Comparison of ENCODE assay signal across 8 cellular contexts in genomic region chr4:168859888-168860694, GRCh38.
DNase-seq lines count a peak whose midpoint lies in the region; ATAC-seq, FAIRE-seq and TF ChIP-seq lines count a peak whose summit lies in the region.

No MANE protein-coding gene starts in this region.

- ATAC-seq in HG02938 (IDR thresholded peaks at IDR 0.05; ENCODE audit: unreplicated experiment) (peak; percentile 95), omental fat pad (ENCODE audit: low FRiP score) (no peak)

- FAIRE-seq in GM19239 (lab: Jason Lieb, UNC) = peak; percentile 67

- no peak overlapping the region for H3K4me3 ChIP-seq in skeletal muscle satellite cell (ENCODE audit: low read length)

- no peak overlapping the region for H3K4me2 ChIP-seq in skeletal muscle satellite cell (ENCODE audit: low read length)

- TF ChIP-seq CTCF in omental fat pad (IDR thresholded peaks at IDR 0.05) = no peak

- peaks cover 38% of the 10 kb centered on the region for H3K36me3 ChIP-seq in skeletal muscle satellite cell (ENCODE audit: insufficient read depth, low read length)

- no peak for DNase-seq in GM19239 (ENCODE audit: insufficient read length, low spot score)
- DNase-seq in amniotic epithelial cell (ENCODE audit: low read depth) = peak; percentile 70
- DNase-seq in T-helper 9 cell = no peak
- DNase-seq in NCI-H1417 treated with DMSO at 0.1 percent for 48 hours (lab: John Stamatoyannopoulos, UW) = no peak
- no peak for DNase-seq in activated CD8-positive, alpha-beta memory T cell treated with anti-CD3 and anti-CD28 coated beads, Interleukin-2, amount 50 U/mL, for 4 hours
- no peak for DNase-seq in omental fat pad (ENCODE audit: low spot score)

- no peaks in the 10 kb centered on the region for H3K27me3 ChIP-seq in skeletal muscle satellite cell (ENCODE audit: control insufficient read depth, insufficient read depth, low read length)

- H3K9me3 ChIP-seq in skeletal muscle satellite cell (replicated peaks; ENCODE audit: low read length) = peaks cover 4% of the 10 kb centered on the region

- peak overlapping the region; percentile 14 for H3K9ac ChIP-seq in skeletal muscle satellite cell (ENCODE audit: low read depth, low read length)

- H3K4me1 ChIP-seq in skeletal muscle satellite cell (ENCODE audit: control insufficient read depth, insufficient read depth, low read length) = peaks cover 59% of the 10 kb centered on the region
